Comparison of ENCODE assay signal across 22 cellular contexts in genomic region chr3:67064105-67064504, GRCh38.
"Had no signal": no experiment of that assay in that cellular context is flagged by ENCODE, and none has a peak within 500 bp of the region (broad histone marks: within the 10 kb centered on the region; RNA-seq: fewer than 3 reads in every experiment).

No MANE protein-coding gene starts in this region.

- H3K36me3 ChIP-seq: gastroesophageal sphincter, tibial nerve, vagina had no signal

- DNase-seq: activated CD4-positive, alpha-beta T cell treated with anti-CD3 and anti-CD28 coated beads, Interleukin-2, amount 50 U/mL, for 1 hour; activated CD8-positive, alpha-beta memory T cell treated with anti-CD3 and anti-CD28 coated beads for 24 hours; activated gamma-delta T cell treated with Interleukin-2 at 50 U/mL for 16 hours; activated naive CD8-positive, alpha-beta T cell treated with anti-CD3 and anti-CD28 coated beads for 36 hours; amygdala; effector CD4-positive, alpha-beta T cell; hippocampal formation; nephron progenitor cell; occipital lobe; right cardiac atrium; stimulated activated CD4-positive, alpha-beta T cell treated with anti-CD3 and anti-CD28 coated beads, Interleukin-15, amount 100 ng/mL, for 24 hours; stimulated activated CD4-positive, alpha-beta T cell treated with anti-CD3 and anti-CD28 coated beads, Interleukin-4, amount 100 ng/mL, for 1 hour; stimulated activated naive CD4-positive, alpha-beta T cell; substantia nigra; T-helper 17 cell had no signal

- H3K27me3 ChIP-seq: gastroesophageal sphincter, tibial nerve, vagina had no signal

- H3K27ac ChIP-seq: coronary artery, gastroesophageal sphincter, skin epidermis, tibial nerve, vagina had no signal

- H3K4me3 ChIP-seq: coronary artery, gastroesophageal sphincter, skin epidermis, tibial nerve, vagina had no signal

- ATAC-seq: gastroesophageal sphincter, right cardiac atrium, T-helper 17 cell, WTC11 had no signal

- FAIRE-seq: keratinocyte had no signal

- H3K9me3 ChIP-seq: gastroesophageal sphincter, tibial nerve, vagina had no signal

- H3K4me1 ChIP-seq: gastroesophageal sphincter, tibial nerve, vagina had no signal
